1 cellular context compared by ENCODE assay signal in the genomic region with DNA sequence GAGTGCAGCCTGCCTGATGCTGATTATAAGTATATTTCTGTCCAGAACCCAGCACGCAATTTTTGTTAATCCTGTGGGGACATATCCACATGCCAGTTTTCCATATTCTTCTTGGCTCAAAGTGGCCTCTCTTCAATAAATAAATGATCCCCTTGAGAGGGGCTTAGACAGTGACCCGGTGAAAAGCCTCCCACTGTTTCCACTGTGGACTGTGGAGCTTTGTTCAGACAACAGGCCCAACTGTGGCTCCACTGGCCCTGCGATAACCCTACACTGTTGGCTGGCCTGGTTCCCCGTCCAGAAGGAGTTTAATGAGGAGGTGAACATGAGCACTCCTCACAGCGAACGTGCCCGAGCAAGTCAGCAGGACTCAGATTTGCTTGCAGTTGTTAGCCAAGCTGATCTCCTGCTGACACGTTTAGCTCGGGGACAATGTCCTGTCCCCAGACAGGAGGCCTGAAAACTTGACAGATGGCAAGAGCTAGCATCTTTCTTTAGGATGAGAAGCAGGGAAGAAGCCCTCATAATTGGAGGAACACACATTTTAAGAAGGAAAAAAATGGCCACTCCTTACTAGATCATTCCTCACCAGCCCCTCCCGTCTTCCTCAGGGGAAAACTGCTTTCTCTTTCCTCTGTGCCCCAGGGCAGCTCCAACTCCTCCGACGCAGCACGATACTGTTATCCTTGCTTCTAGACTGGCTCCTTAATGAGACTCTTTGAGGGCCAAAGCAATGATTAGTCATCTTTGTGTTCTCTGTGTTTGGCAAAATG.
TF ChIP-seq lines count a peak whose summit lies in the region.

No MANE protein-coding gene starts in this region.

TF ChIP-seq in K562, 482 proteins besides CTCF, POLR2A, EP300 and RAD21:
- TF ChIP-seq, protein P1, sequence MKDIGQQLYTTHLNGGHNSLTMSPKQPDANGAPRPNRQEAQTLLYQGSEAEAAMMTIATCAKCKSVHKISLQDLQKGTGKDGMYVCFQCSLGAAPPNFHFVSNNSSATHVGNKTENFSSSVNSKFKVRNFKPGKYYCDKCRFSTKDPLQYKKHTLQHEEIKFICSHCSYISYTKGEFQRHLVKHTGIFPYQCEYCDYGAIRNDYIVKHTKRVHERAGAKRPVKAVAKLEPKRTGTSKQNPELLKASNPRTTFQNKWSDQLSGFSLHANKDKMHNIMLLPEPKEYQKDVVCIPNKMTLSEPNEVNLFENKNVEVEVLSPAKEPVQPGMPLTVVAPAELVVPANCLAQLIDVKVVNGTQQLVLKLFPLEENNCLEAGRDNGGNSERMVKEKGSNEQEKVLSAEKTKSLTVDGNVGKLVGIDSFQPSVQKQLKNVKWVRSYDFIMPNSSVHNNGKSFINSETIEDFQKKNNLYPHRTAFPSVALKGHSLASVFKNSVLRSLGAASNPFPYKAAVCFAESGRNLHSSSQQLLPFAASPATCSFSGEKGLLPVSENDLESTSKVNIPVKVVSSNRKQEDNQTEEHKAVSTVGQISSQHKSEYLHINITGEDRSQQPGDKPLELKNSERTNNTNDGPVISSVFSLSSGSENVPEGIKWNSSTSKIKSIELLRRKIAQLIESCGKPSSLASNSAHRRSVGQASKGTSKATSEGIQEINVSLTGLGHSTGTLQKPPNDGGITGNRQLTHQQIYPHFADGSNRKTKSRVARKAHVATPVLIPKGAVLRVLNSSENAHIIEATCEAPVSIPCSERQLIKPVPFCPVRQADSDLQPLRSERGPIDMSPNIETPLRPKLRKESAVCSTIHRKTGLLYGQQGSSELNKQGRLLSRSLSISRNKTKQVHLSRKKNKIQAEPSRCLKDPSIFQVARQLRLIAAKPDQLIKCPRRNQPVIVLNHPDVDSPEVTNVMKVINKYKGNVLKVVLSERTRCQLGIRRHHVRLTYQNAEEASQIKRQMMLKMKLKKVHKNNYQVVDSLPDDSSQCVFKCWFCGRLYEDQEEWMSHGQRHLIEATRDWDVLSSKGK (CRISPR knock-in tag; IDR thresholded peaks at IDR 0.05): no peak
- TF ChIP-seq MYBL2 (IDR thresholded peaks at IDR 0.05; ENCODE audit: low read depth) (no peak), MYBL2 (CRISPR knock-in tag; IDR thresholded peaks at IDR 0.05; ENCODE audit: borderline replicate concordance) (no peak), ZNF263 (CRISPR knock-in tag; IDR thresholded peaks at IDR 0.05; ENCODE audit: borderline replicate concordance) (no peak), CTBP1 (IDR thresholded peaks at IDR 0.05; ENCODE audit: borderline replicate concordance) (no peak), ZNF57 (CRISPR knock-in tag; IDR thresholded peaks at IDR 0.05) (no peak), ZNF707 (CRISPR knock-in tag; conservative IDR thresholded peaks at IDR 0.05) (no peak), NELFE (IDR thresholded peaks at IDR 0.05; ENCODE audit: insufficient read depth, insufficient read length) (no peak), FOXA3 (CRISPR knock-in tag; conservative IDR thresholded peaks at IDR 0.05 in 1 of 2, IDR thresholded peaks at IDR 0.05 in 1 of 2) (no peak), ZNF75A (CRISPR knock-in tag; IDR thresholded peaks at IDR 0.05) (no peak), MXI1 (IDR thresholded peaks at IDR 0.05; ENCODE audit: low read depth, low read length) (no peak), YBX1 (IDR thresholded peaks at IDR 0.05) (no peak), DPF2 (IDR thresholded peaks at IDR 0.05) (no peak)
- TF ChIP-seq, protein P2, sequence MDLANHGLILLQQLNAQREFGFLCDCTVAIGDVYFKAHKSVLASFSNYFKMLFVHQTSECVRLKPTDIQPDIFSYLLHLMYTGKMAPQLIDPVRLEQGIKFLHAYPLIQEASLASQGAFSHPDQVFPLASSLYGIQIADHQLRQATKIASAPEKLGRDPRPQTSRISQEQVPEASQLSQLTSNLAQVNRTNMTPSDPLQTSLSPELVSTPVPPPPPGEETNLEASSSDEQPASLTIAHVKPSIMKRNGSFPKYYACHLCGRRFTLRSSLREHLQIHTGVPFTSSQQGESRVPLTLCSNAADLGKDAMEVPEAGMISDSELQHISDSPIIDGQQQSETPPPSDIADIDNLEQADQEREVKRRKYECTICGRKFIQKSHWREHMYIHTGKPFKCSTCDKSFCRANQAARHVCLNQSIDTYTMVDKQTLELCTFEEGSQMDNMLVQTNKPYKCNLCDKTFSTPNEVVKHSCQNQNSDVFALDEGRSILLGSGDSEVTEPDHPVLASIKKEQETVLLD (IDR thresholded peaks at IDR 0.05): no peak
- TF ChIP-seq, protein P3, sequence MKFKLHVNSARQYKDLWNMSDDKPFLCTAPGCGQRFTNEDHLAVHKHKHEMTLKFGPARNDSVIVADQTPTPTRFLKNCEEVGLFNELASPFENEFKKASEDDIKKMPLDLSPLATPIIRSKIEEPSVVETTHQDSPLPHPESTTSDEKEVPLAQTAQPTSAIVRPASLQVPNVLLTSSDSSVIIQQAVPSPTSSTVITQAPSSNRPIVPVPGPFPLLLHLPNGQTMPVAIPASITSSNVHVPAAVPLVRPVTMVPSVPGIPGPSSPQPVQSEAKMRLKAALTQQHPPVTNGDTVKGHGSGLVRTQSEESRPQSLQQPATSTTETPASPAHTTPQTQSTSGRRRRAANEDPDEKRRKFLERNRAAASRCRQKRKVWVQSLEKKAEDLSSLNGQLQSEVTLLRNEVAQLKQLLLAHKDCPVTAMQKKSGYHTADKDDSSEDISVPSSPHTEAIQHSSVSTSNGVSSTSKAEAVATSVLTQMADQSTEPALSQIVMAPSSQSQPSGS (CRISPR knock-in tag; IDR thresholded peaks at IDR 0.05): no peak
- TF ChIP-seq, protein P4, sequence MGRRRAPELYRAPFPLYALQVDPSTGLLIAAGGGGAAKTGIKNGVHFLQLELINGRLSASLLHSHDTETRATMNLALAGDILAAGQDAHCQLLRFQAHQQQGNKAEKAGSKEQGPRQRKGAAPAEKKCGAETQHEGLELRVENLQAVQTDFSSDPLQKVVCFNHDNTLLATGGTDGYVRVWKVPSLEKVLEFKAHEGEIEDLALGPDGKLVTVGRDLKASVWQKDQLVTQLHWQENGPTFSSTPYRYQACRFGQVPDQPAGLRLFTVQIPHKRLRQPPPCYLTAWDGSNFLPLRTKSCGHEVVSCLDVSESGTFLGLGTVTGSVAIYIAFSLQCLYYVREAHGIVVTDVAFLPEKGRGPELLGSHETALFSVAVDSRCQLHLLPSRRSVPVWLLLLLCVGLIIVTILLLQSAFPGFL (CRISPR knock-in tag; IDR thresholded peaks at IDR 0.05): no peak
- TF ChIP-seq, protein P5, sequence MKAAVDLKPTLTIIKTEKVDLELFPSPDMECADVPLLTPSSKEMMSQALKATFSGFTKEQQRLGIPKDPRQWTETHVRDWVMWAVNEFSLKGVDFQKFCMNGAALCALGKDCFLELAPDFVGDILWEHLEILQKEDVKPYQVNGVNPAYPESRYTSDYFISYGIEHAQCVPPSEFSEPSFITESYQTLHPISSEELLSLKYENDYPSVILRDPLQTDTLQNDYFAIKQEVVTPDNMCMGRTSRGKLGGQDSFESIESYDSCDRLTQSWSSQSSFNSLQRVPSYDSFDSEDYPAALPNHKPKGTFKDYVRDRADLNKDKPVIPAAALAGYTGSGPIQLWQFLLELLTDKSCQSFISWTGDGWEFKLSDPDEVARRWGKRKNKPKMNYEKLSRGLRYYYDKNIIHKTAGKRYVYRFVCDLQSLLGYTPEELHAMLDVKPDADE (conservative IDR thresholded peaks at IDR 0.05; ENCODE audit: control insufficient read depth, low read depth, low read length): no peak
TF ChIP-seq in K562: peak in this region for 0.
